In the genomic region with DNA sequence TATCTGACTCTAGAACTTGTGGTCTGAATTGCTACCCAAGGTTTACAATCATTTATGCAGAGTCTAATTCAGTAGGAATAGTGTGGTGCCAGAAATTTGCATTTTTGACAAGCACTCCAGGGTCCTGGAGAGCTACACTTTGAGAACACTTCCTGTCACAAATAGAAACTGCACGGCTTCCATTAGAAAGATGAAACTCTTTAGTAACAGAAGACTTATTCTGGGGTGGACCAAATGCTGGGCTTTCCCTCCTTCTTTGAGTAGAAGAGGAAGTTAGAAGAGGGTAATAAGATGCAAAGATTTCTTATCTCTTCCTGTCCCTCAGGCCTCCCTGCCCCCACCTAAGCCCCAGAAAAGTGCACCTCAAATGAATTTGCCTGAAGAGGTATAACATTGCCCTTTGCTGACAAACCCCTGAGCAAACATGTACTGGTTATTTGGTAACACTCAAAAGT, we compare ENCODE assay signal across 1 cellular context.
TF ChIP-seq lines count a peak whose summit lies in the region.

No MANE protein-coding gene starts in this region.

TF ChIP-seq in SK-N-SH treated with all-trans-retinoic acid at 6 μM for 48 hours, 23 proteins besides CTCF, POLR2A, EP300 and RAD21 (continued from another document):
- no peak for TF ChIP-seq POU6F1 (CRISPR knock-in tag; IDR thresholded peaks at IDR 0.05; ENCODE audit: borderline replicate concordance, low read depth)
- no peak for TF ChIP-seq ESRRG (CRISPR knock-in tag; IDR thresholded peaks at IDR 0.05)
